ENCODE assay signal across 8 cellular contexts in the genomic region with DNA sequence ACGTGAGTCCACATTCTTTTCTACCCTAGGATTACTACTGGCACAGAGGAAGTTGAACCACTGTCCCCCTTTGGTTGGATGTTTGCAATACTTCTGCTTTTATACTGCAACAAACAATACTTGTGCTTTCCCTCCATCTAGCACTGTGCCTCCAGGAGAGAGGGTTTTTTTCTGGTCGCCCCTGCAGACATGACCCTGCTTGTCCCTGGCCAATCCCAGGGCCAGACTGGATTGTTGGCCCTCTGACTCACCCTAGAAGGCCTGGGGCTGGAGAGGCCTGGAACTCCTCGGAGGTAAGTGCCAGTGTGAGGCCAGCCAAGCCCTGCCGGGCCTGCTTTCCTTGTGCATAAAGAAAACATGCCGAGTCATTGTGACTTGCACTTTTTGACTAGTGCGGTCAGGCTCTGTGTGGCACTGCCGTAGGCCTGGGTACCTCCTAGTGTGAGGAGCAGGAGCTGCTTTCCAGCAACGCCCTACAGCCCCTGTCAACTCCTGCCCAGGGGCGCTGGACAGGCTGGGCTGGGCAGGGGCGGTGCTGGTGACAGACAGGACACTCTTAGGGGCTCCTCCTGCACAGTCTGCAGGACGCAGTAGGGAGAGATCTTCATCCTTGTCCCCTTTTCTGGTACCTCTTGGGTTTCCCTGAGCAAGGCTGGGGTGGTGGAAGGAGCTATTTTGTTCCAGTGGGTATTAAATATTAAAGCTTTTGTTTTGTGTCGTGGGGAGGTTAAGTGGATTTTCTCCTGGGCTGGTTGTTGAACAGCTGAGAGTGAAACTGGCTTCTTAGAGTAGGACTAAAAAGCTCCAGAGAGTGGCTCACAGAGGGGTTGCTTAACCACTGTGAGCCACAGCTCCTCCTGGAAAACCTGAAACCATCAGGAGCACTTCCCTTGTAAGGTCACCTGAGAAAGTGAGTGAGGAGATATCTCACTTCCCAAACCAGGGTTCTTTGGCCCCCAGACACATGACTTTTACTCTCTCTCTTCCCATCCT. TPM values are rescaled to one million over a fixed set of nuclear protein-coding genes. Genes with fewer than 3 reads are reported as not detected.
DNase-seq lines count a peak whose midpoint lies in the region; ATAC-seq and TF ChIP-seq lines count a peak whose summit lies in the region.

No MANE protein-coding gene starts in this region.

- TF ChIP-seq CTCF in Panc1 (IDR thresholded peaks at IDR 0.05), result no peak
- TF ChIP-seq CTCF in breast epithelium (IDR thresholded peaks at IDR 0.05), result peak in 1 of 3 donors; percentile 18
- TF ChIP-seq CTCF in gastrocnemius medialis (IDR thresholded peaks at IDR 0.05 in 4 of 5, conservative IDR thresholded peaks at IDR 0.05 in 1 of 5), result no peak

- intact Hi-C loops in Panc1 (cut with micrococcal nuclease; ENCODE audit: unreplicated experiment) (no loop called here), breast epithelium (cut with DNase I; ENCODE audit: low total_unique reads) (no loop called here), gastrocnemius medialis (cut with DNase I; ENCODE audit: low total_unique reads) (no loop called here)

- DNase-seq in ACHN (peak; percentile 98), HUDEP-2 (lab: John Stamatoyannopoulos, UW; ENCODE audit: unreplicated experiment in 76 of 76) (peak; percentile 21 to 96 (median 87)), Panc1 (ENCODE audit: low read depth, low spot score) (peak; percentile 45), breast epithelium (ENCODE audit: low spot score in 2 of 2) (peak; percentile 88 to 95), iPS-NIHi11 (ENCODE audit: low spot score) (peak; percentile 85), gastrocnemius medialis (peak; percentile 84 to 94), cerebellar nuclear complex (lab: John Stamatoyannopoulos, UW) (no peak)

- in situ Hi-C loops in ACHN (cut with HindIII; ENCODE audit: low pct_ligation_motif_present, low pct_unique_long_range_greater_than_20kb, low sequenced_read_pairs) (no loop called here), Panc1 (cut with HindIII; ENCODE audit: low pct_unique_long_range_greater_than_20kb, low sequenced_read_pairs) (no loop called here), gastrocnemius medialis (cut with MboI; ENCODE audit: low sequenced_read_pairs in 4 of 4) (no loop called here)

- H3K4me3 ChIP-seq in Panc1 (ENCODE audit: low read depth in 2 of 2, low read length in 2 of 2) (no peak overlapping the region), breast epithelium (no peak overlapping the region), gastrocnemius medialis (peak overlapping the region in 1 of 4 donors; percentile 6)

- no peaks in the 10 kb centered on the region for H3K36me3 ChIP-seq in Panc1 (ENCODE audit: control insufficient read depth, insufficient read depth, low read length)
- no peaks in the 10 kb centered on the region for H3K36me3 ChIP-seq in breast epithelium
- H3K36me3 ChIP-seq in gastrocnemius medialis, result no peaks in the 10 kb centered on the region

- H3K27ac ChIP-seq in Panc1 (ENCODE audit: low read length) (peak overlapping the region; percentile 88), breast epithelium (peak overlapping the region; percentile 73 to 81), gastrocnemius medialis (peak overlapping the region; percentile 84 to 94 (median 93))

- TF ChIP-seq POLR2A in breast epithelium (IDR thresholded peaks at IDR 0.05), result no peak
- peak in 1 of 2 donors; percentile 15 for TF ChIP-seq POLR2A in gastrocnemius medialis (IDR thresholded peaks at IDR 0.05)

- ATAC-seq in GM18502 (IDR thresholded peaks at IDR 0.05; ENCODE audit: poor library complexity, unreplicated experiment), result peak; percentile 81
- ATAC-seq in Panc1, result peak; percentile 95
- ATAC-seq in gastrocnemius medialis, result peak; percentile 91 to 93

- H3K4me1 ChIP-seq in Panc1 (ENCODE audit: control insufficient read depth, insufficient read depth, low read length), result peaks cover 16% of the 10 kb centered on the region; the same call in 1 of the 2 replicates
- peaks cover 6 to 15% of the 10 kb centered on the region in 2 donors for H3K4me1 ChIP-seq in breast epithelium
- peaks cover 9 to 17% of the 10 kb centered on the region in 2 donors for H3K4me1 ChIP-seq in gastrocnemius medialis

- no peaks in the 10 kb centered on the region for H3K27me3 ChIP-seq in Panc1 (ENCODE audit: control insufficient read depth, insufficient read depth, low read length)
- H3K27me3 ChIP-seq in breast epithelium, result no peaks in the 10 kb centered on the region
- no peaks in the 10 kb centered on the region for H3K27me3 ChIP-seq in gastrocnemius medialis

- BruUV-seq in Panc1 (replicated peaks; lab: Mats Ljungman, UMichigan), result no TSS peak

- H3K9me3 ChIP-seq in Panc1 (ENCODE audit: control insufficient read depth, insufficient read depth, low read depth, low read length), result no peaks in the 10 kb centered on the region
- H3K9me3 ChIP-seq in breast epithelium, result no peaks in the 10 kb centered on the region
- H3K9me3 ChIP-seq in gastrocnemius medialis, result no peaks in the 10 kb centered on the region

- POLR2A ChIA-PET in Panc1 (lab: Charles Lee), result interaction anchor here (0.5 kb wide), 1 partner anchor 1760 kb away, joined by 7 read pairs; no protein-coding TSS in a partner anchor

- CTCF ChIA-PET in Panc1 (lab: Charles Lee), result no interaction called here

RNA-seq across cellular contexts. Expression of a gene that starts 14.4 kb away (rescaled TPM):
- total RNA-seq in Panc1 (2021; ENCODE audit: unreplicated experiment) (338 TPM), breast epithelium (100 to 1,000 TPM; 130 to 273 (median 131) TPM), gastrocnemius medialis (10 to 100 TPM; 18.5 to 41.3 (median 23.8) TPM)
- 307 TPM for polyA plus RNA-seq in Panc1 (2012; ENCODE audit: insufficient read length)

Comparison
In these comparisons a context has a peak if more than half of its experiments do, and no peak if none do; other contexts are left out.
1. DNase-seq: peak in ACHN (single experiment), HUDEP-2 (76 of 76), Panc1 (single experiment), breast epithelium (2 of 2), iPS-NIHi11 (single experiment) and gastrocnemius medialis (2 of 2); none in cerebellar nuclear complex (0 of 2).
2. Peak in every context shown above with its lines, with median percentiles within 50 percentile points of each other: ATAC-seq and H3K27ac ChIP-seq.